In genomic region chr15:24675332-24676144, GRCh38 we compare ENCODE assay signal across 1 cellular context.
A peak's percentile ranks its signal among the peaks of the same experiment; 100 is the strongest.
TF ChIP-seq lines count a peak whose summit lies in the region.

TSS of gene NPAP1 (plus strand) at chr15:24675775. CDS start at chr15:24675868, 93 bp downstream.

TF ChIP-seq in K562, 482 proteins besides CTCF, POLR2A, EP300 and RAD21:
- TF ChIP-seq MNT (conservative IDR thresholded peaks at IDR 0.05) (no peak), ZMIZ1 (IDR thresholded peaks at IDR 0.05; ENCODE audit: low read depth in 2 of 2, low read length in 2 of 2) (no peak), NFE2L1 (tag; IDR thresholded peaks at IDR 0.05; ENCODE audit: borderline replicate concordance, low read depth) (no peak), HMG20B (CRISPR knock-in tag; IDR thresholded peaks at IDR 0.05) (no peak), NR2C1 (IDR thresholded peaks at IDR 0.05) (peak; percentile 58), NR2C1 (tag; IDR thresholded peaks at IDR 0.05) (peak; percentile 94), BRD9 (IDR thresholded peaks at IDR 0.05; ENCODE audit: low read depth, partially characterized antibody) (no peak), NR2C2 (CRISPR knock-in tag; IDR thresholded peaks at IDR 0.05) (peak; percentile 85), NR2C2 (tag; IDR thresholded peaks at IDR 0.05) (peak; percentile 89), ZHX1 (conservative IDR thresholded peaks at IDR 0.05; ENCODE audit: low read length) (no peak), ZNF143 (CRISPR knock-in tag; IDR thresholded peaks at IDR 0.05) (no peak)
